1 cellular context compared by ENCODE assay signal in genomic region chr4:8840006-8840793, GRCh38.
TF ChIP-seq lines count a peak whose summit lies in the region.

No MANE protein-coding gene starts in this region.

TF ChIP-seq in H1, 55 proteins besides CTCF, POLR2A, EP300 and RAD21:
- TF ChIP-seq, protein P1, sequence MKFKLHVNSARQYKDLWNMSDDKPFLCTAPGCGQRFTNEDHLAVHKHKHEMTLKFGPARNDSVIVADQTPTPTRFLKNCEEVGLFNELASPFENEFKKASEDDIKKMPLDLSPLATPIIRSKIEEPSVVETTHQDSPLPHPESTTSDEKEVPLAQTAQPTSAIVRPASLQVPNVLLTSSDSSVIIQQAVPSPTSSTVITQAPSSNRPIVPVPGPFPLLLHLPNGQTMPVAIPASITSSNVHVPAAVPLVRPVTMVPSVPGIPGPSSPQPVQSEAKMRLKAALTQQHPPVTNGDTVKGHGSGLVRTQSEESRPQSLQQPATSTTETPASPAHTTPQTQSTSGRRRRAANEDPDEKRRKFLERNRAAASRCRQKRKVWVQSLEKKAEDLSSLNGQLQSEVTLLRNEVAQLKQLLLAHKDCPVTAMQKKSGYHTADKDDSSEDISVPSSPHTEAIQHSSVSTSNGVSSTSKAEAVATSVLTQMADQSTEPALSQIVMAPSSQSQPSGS (IDR thresholded peaks at IDR 0.05; ENCODE audit: low read length): no peak
